19 cellular contexts compared by ENCODE assay signal in genomic region chr1:48710318-48710717, GRCh38.
"Had no signal": no experiment of that assay in that cellular context is flagged by ENCODE, and none has a peak within 500 bp of the region (broad histone marks: within the 10 kb centered on the region; RNA-seq: fewer than 3 reads in every experiment).

No MANE protein-coding gene starts in this region.

- H3K4me3 ChIP-seq: esophagus squamous epithelium, heart right ventricle, prostate gland, right atrium auricular region, skin epidermis, testis had no signal

- H3K36me3 ChIP-seq: esophagus squamous epithelium, heart right ventricle, prostate gland, right atrium auricular region, WERI-Rb-1 had no signal

- H3K4me3 Mint-ChIP-seq: activated naive CD8-positive, alpha-beta T cell; dendritic cell treated with granulocyte-macrophage colony-stimulating factor and Interleukin-4, amounts not matched to agents 40 ng/mL and 50 ng/mL, for 4 days; nephron progenitor cell; type B pancreatic cell had no signal

- DNase-seq: activated CD4-positive, alpha-beta T cell treated with anti-CD3 and anti-CD28 coated beads, Interleukin-2, amount 50 U/mL, for 4 hours; activated gamma-delta T cell; effector memory CD4-positive, alpha-beta T cell; esophagus squamous epithelium; heart right ventricle; kidney; midbrain; nephron progenitor cell; SW 1271; T-helper 2 cell; testis; WERI-Rb-1 had no signal

- ATAC-seq: heart right ventricle, left lobe of liver had no signal

- H3K36me3 Mint-ChIP-seq: activated naive CD8-positive, alpha-beta T cell; type B pancreatic cell had no signal

- H3K4me1 Mint-ChIP-seq: nephron progenitor cell had no signal

- H3K27ac ChIP-seq: esophagus squamous epithelium, heart right ventricle, prostate gland, right atrium auricular region, skin epidermis, testis, WERI-Rb-1 had no signal

- H3K9me3 Mint-ChIP-seq: dendritic cell treated with granulocyte-macrophage colony-stimulating factor and Interleukin-4, amounts not matched to agents 40 ng/mL and 50 ng/mL, for 4 days; nephron progenitor cell; type B pancreatic cell had no signal

- H3K27ac Mint-ChIP-seq: activated naive CD8-positive, alpha-beta T cell; dendritic cell treated with granulocyte-macrophage colony-stimulating factor and Interleukin-4, amounts not matched to agents 40 ng/mL and 50 ng/mL, for 4 days; nephron progenitor cell; type B pancreatic cell had no signal

- H3K27me3 Mint-ChIP-seq: activated naive CD8-positive, alpha-beta T cell had no signal

- H3K4me1 ChIP-seq: esophagus squamous epithelium, heart right ventricle, prostate gland, right atrium auricular region, testis had no signal

- H3K9me3 ChIP-seq: esophagus squamous epithelium, heart right ventricle, prostate gland, right atrium auricular region, testis had no signal

- H3K27me3 ChIP-seq: esophagus squamous epithelium, right atrium auricular region, testis had no signal
